ENCODE assay signal across 30 cellular contexts in the genomic region with DNA sequence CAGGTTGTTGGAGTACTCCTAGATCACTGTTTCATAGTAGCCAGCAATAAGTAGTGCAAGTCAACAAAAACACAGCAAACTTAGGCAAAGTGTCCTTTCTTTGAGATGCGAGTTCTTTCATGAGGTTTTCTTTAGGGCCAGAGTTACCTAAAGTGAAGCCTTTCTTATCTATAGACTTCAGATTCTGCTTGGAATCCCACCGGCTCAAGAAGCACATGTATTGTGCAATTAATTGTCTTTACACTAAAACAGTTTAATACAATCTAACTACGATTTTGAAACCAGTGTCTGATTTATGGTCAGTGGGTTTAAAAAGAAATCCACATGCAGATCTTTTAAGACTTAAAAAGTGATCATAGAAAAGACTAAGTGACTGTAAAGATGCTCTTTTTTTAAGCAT. TPM values are rescaled to one million over a fixed set of nuclear protein-coding genes. Genes with fewer than 3 reads are reported as not detected.
DNase-seq lines count a peak whose midpoint lies in the region; ATAC-seq, FAIRE-seq and TF ChIP-seq lines count a peak whose summit lies in the region.
"Had no signal": no experiment of that assay in that cellular context is flagged by ENCODE, and none has a peak within 500 bp of the region (broad histone marks: within the 10 kb centered on the region; RNA-seq: fewer than 3 reads in every experiment).

No MANE protein-coding gene starts in this region.

- H3K79me2 ChIP-seq in Loucy (ENCODE audit: insufficient read depth, low read length) = peaks cover 82% of the 10 kb centered on the region
- H3K79me2 ChIP-seq in K562 (ENCODE audit: control insufficient read depth, insufficient read depth, low read length) = peaks cover 56% of the 10 kb centered on the region
- H3K79me2 ChIP-seq in neural cell (replicated peaks; ENCODE audit: insufficient read depth, low read length) = peaks cover 13% of the 10 kb centered on the region

- H3K4me3 ChIP-seq in Loucy (ENCODE audit: low read length, poor library complexity, severe bottlenecking) (peak overlapping the region; percentile 78), K562 (no peak overlapping the region), neural cell (ENCODE audit: low read length) (peak overlapping the region; percentile 84)
- H3K4me3 ChIP-seq: GM23338, heart right ventricle, skin epidermis, thyroid gland had no signal

- no peak for ATAC-seq in K562
- ATAC-seq in HG03378 (IDR thresholded peaks at IDR 0.05; ENCODE audit: unreplicated experiment) = no peak
- ATAC-seq: esophagus mucosa, GM23338, heart right ventricle, left cardiac atrium had no signal

- H3K9ac ChIP-seq in Loucy (ENCODE audit: low read depth, low read length, poor library complexity, severe bottlenecking) (no peak overlapping the region), K562 (ENCODE audit: insufficient read depth in 1 of 2, low read depth in 2 of 2, low read length in 2 of 2) (no peak overlapping the region), neural cell (ENCODE audit: low read length) (no peak overlapping the region)

- intact Hi-C loops in activated CD4-positive, alpha-beta T cell treated with anti-CD3 and anti-CD28 coated beads, Interleukin-2, amount 10 ng/mL, durations not matched to agents 24 days and 14 days (cut with micrococcal nuclease) = loop anchor here (10.0 kb wide), 2 partner anchors 373 to 587 kb away; partner anchors contain the start of gene ZMAT2
- intact Hi-C loops in K562 (cut with micrococcal nuclease) = loop anchor here (10.0 kb wide), 2 partner anchors 597 to 1497 kb away; partner anchors contain the start of gene DIAPH1

- H3K27me3 Mint-ChIP-seq in activated CD4-positive, alpha-beta T cell treated with anti-CD3 and anti-CD28 coated beads, Interleukin-2, amount 10 ng/mL, durations not matched to agents 24 days and 14 days = peaks cover 9% of the 10 kb centered on the region
- H3K27me3 Mint-ChIP-seq: activated T-cell treated with anti-CD3 and anti-CD28 coated beads, Interleukin-2, amount 50 U/mL, for 24 hours; CD4-positive, alpha-beta memory T cell; IgD-negative memory B cell had no signal

- no peak overlapping the region for H3K27ac Mint-ChIP-seq in activated CD4-positive, alpha-beta T cell treated with anti-CD3 and anti-CD28 coated beads, Interleukin-2, amount 10 ng/mL, durations not matched to agents 24 days and 14 days
- H3K27ac Mint-ChIP-seq: activated T-cell treated with anti-CD3 and anti-CD28 coated beads, Interleukin-2, amount 50 U/mL, for 24 hours; endodermal cell; GM23338; T-helper 2 cell treated with Interferon-gamma antibody and Interleukin-4, amounts not matched to agents 5 μg/mL and 100 μg/mL, for 36 hours had no signal

- BruUV-seq in K562 (replicated peaks; lab: Mats Ljungman, UMichigan) = no TSS peak

- in situ Hi-C loops in K562 (cut with MboI) = no loop called here

- no peaks in the 10 kb centered on the region for H3K9me3 Mint-ChIP-seq in activated CD4-positive, alpha-beta T cell treated with anti-CD3 and anti-CD28 coated beads, Interleukin-2, amount 10 ng/mL, durations not matched to agents 24 days and 14 days
- H3K9me3 Mint-ChIP-seq: activated T-cell treated with anti-CD3 and anti-CD28 coated beads, Interleukin-2, amount 50 U/mL, for 24 hours; CD4-positive, alpha-beta memory T cell; endodermal cell; GM23338; IgD-negative memory B cell; T-helper 2 cell treated with Interferon-gamma antibody and Interleukin-4, amounts not matched to agents 5 μg/mL and 100 μg/mL, for 36 hours had no signal

- H3K36me3 ChIP-seq in Loucy (ENCODE audit: insufficient read depth, low read length) (no peaks in the 10 kb centered on the region), K562 (ENCODE audit: control insufficient read depth, insufficient read depth, low read length) (no peaks in the 10 kb centered on the region; the same call in 2 of the 3 replicates), neural cell (ENCODE audit: insufficient read depth, low read length) (no peaks in the 10 kb centered on the region)
- H3K36me3 ChIP-seq: cardiac muscle cell, heart right ventricle, stomach, thyroid gland had no signal

- H4K20me1 ChIP-seq in Loucy (ENCODE audit: insufficient read depth, low read length, poor library complexity, severe bottlenecking) = peaks cover 40% of the 10 kb centered on the region
- peaks cover under 1% of the 10 kb centered on the region; the same call in 1 of the 2 replicates for H4K20me1 ChIP-seq in K562 (replicated peaks; ENCODE audit: control insufficient read depth, insufficient read depth, low read length)
- H4K20me1 ChIP-seq in neural cell (ENCODE audit: insufficient read depth) = no peaks in the 10 kb centered on the region

- no peak for TF ChIP-seq POLR2A in K562 (conservative IDR thresholded peaks at IDR 0.05)

- H3K4me2 ChIP-seq in Loucy (ENCODE audit: low read depth, low read length, poor library complexity, severe bottlenecking) = peak overlapping the region; percentile 38
- H3K4me2 ChIP-seq in K562 (ENCODE audit: insufficient read depth, low read length) = no peak overlapping the region; the same call in 1 of the 2 replicates
- no peak overlapping the region for H3K4me2 ChIP-seq in neural cell (ENCODE audit: low read length)

- TF ChIP-seq EP300 in K562 (IDR thresholded peaks at IDR 0.05; ENCODE audit: low read length) (no peak), neural cell (conservative IDR thresholded peaks at IDR 0.05; ENCODE audit: poor library complexity, severe bottlenecking) (no peak)

- peaks cover 13% of the 10 kb centered on the region for H3K36me3 Mint-ChIP-seq in activated CD4-positive, alpha-beta T cell treated with anti-CD3 and anti-CD28 coated beads, Interleukin-2, amount 10 ng/mL, durations not matched to agents 24 days and 14 days (ENCODE audit: low read depth)

- CTCF ChIA-PET in K562 (lab: Yijun Ruan, JAX; ENCODE audit: low intra/inter-chr PET ratio) = no interaction called here

- no peak for TF ChIP-seq CTCF in Loucy (conservative IDR thresholded peaks at IDR 0.05; ENCODE audit: low read length)
- no peak for TF ChIP-seq CTCF in K562 (IDR thresholded peaks at IDR 0.05 in 2 of 3, conservative IDR thresholded peaks at IDR 0.05 in 1 of 3; ENCODE audit: insufficient read depth in 2 of 3, low read depth in 1 of 3, low read length in 3 of 3)
- TF ChIP-seq CTCF in neural cell (IDR thresholded peaks at IDR 0.05; ENCODE audit: poor library complexity, severe bottlenecking) = no peak

- no peaks in the 10 kb centered on the region for H3K9me3 ChIP-seq in Loucy (ENCODE audit: insufficient read depth, low read depth, low read length)
- H3K9me3 ChIP-seq in K562 (replicated peaks; ENCODE audit: control insufficient read depth, insufficient read depth, low read depth, low read length) = no peaks in the 10 kb centered on the region
- H3K9me3 ChIP-seq in neural cell (ENCODE audit: low read length) = no peaks in the 10 kb centered on the region
- H3K9me3 ChIP-seq: heart right ventricle, stomach, thyroid gland had no signal

- H3K4me3 Mint-ChIP-seq in activated CD4-positive, alpha-beta T cell treated with anti-CD3 and anti-CD28 coated beads, Interleukin-2, amount 10 ng/mL, durations not matched to agents 24 days and 14 days = peak overlapping the region; percentile 26
- H3K4me3 Mint-ChIP-seq: endodermal cell had no signal

- FAIRE-seq in K562 (lab: Jason Lieb, UNC) = no peak

- H3K27ac ChIP-seq in K562 (ENCODE audit: extremely low read depth, low read depth, low read length) = no peak overlapping the region
- no peak overlapping the region for H3K27ac ChIP-seq in neural cell (ENCODE audit: low read length)
- H3K27ac ChIP-seq: cardiac muscle cell, skin epidermis had no signal

- H3K27me3 ChIP-seq in Loucy (ENCODE audit: insufficient read depth, low read length, poor library complexity, severe bottlenecking) = no peaks in the 10 kb centered on the region
- no peaks in the 10 kb centered on the region for H3K27me3 ChIP-seq in K562 (ENCODE audit: control insufficient read depth in 2 of 2, insufficient read depth in 2 of 2, low read length in 2 of 2)
- peaks cover 29% of the 10 kb centered on the region for H3K27me3 ChIP-seq in neural cell (ENCODE audit: insufficient read depth, low read depth, low read length)
- H3K27me3 ChIP-seq: heart right ventricle, stomach, thyroid gland had no signal

- H3F3A ChIP-seq in Loucy (ENCODE audit: low read depth) (no peaks in the 10 kb centered on the region), neural cell (ENCODE audit: insufficient read depth, low read length, poor library complexity, severe bottlenecking) (no peaks in the 10 kb centered on the region)

- H3K9me2 ChIP-seq in Loucy (replicated peaks; ENCODE audit: low read depth, low read length) = no peaks in the 10 kb centered on the region
- H3K9me2 ChIP-seq in neural cell (ENCODE audit: insufficient read depth, low read length) = no peaks in the 10 kb centered on the region

- H2AFZ ChIP-seq in Loucy (ENCODE audit: low read length) = no peak overlapping the region
- no peak overlapping the region for H2AFZ ChIP-seq in K562 (ENCODE audit: low read depth, low read length)
- H2AFZ ChIP-seq in neural cell (ENCODE audit: low read depth, low read length) = no peak overlapping the region
- H2AFZ ChIP-seq: GM23338 had no signal

- no peaks in the 10 kb centered on the region for H3K9me1 ChIP-seq in K562 (ENCODE audit: control insufficient read depth, insufficient read depth, low read length)

- POLR2A ChIA-PET in K562 (lab: Yijun Ruan, JAX) = interaction anchor here (1.1 to 1.5 kb wide), 2 partner anchors 13 to 53 kb away, joined by 3 read pairs; no protein-coding TSS in a partner anchor

- peak; percentile 25 for DNase-seq in activated CD4-positive, alpha-beta T cell treated with anti-CD3 and anti-CD28 coated beads, Interleukin-2, amount 10 ng/mL, durations not matched to agents 24 days and 14 days
- DNase-seq in activated CD4-positive, alpha-beta T cell treated with anti-CD3 and anti-CD28 coated beads for 1 hour = no peak
- DNase-seq in K562 (ENCODE audit: extremely low read depth in 1 of 4, low spot score in 3 of 4) = no peak
- no peak for DNase-seq in activated naive CD4-positive, alpha-beta T cell (lab: John Stamatoyannopoulos, UW)
- no peak for DNase-seq in activated T-cell treated with anti-CD3 and anti-CD28 coated beads for 4 hours
- DNase-seq: 8988T; activated CD4-positive, alpha-beta T cell treated with anti-CD3 and anti-CD28 coated beads for 4 hours; activated CD8-positive, alpha-beta memory T cell treated with anti-CD3 and anti-CD28 coated beads for 24 hours; activated naive CD4-positive, alpha-beta T cell treated with anti-CD3 and anti-CD28 coated beads, Interleukin-2, amount 50 U/mL, for 16 hours; activated T-cell treated with anti-CD3 and anti-CD28 coated beads, Interleukin-2, amount 50 U/mL, for 24 hours; CD4-positive, alpha-beta memory T cell; cortex of kidney; endodermal cell; foreskin fibroblast; heart right ventricle; left cardiac atrium; NCI-H1105 treated with DMSO at 0.1 percent for 48 hours; NCI-H2081 treated with DMSO at 0.1 percent for 48 hours; NCI-H748 treated with DMSO at 0.1 percent for 48 hours; stomach; thyroid gland had no signal

- TF ChIP-seq RAD21 in K562 (CRISPR knock-in tag; conservative IDR thresholded peaks at IDR 0.05 in 1 of 2, IDR thresholded peaks at IDR 0.05 in 1 of 2) (no peak), neural cell (conservative IDR thresholded peaks at IDR 0.05) (no peak)

- H3K4me1 Mint-ChIP-seq in activated CD4-positive, alpha-beta T cell treated with anti-CD3 and anti-CD28 coated beads, Interleukin-2, amount 10 ng/mL, durations not matched to agents 24 days and 14 days = peaks cover 38% of the 10 kb centered on the region

- H3K4me1 ChIP-seq in Loucy (ENCODE audit: insufficient read depth, low read length, poor library complexity, severe bottlenecking) = peaks cover 30% of the 10 kb centered on the region
- peaks cover 12 to 23% of the 10 kb centered on the region in 2 experiments for H3K4me1 ChIP-seq in K562 (replicated peaks in 1 of 2; ENCODE audit: control insufficient read depth in 2 of 2, insufficient read depth in 2 of 2, low read length in 2 of 2)

- WGBS in K562 (ENCODE audit: insufficient coverage, low coverage, missing lambda C conversion rate) = 8% methylated on average over 3 of the region's 3 CpGs

RNA-seq across cellular contexts. Expression of gene PURA, which starts 3.6 kb away (rescaled TPM):
- total RNA-seq in activated CD4-positive, alpha-beta T cell treated with anti-CD3 and anti-CD28 coated beads, Interleukin-2, amount 10 ng/mL, durations not matched to agents 24 days and 14 days = 11.1 and 12.0 TPM in 2 replicates
- total RNA-seq in K562 (2011; cell fraction: chromatin; rRNA removed; ENCODE audit: low replicate concordance) = 3.0 and 12.0 TPM in 2 replicates
- 3.2 and 4.1 TPM in 2 replicates for total RNA-seq in K562 (2011; cell fraction: nucleolus; rRNA removed)
- 7.8 and 14.4 TPM in 2 replicates for total RNA-seq in K562 (2011; cell fraction: nucleoplasm; rRNA removed)
- total RNA-seq in K562 (2014; rRNA removed) = 10.7 and 13.8 TPM in 2 replicates
- total RNA-seq in K562 (2014; rRNA removed; fragmentation: Illumina TruSeq; extraction: Trizol) = 5.5 and 6.0 TPM in 2 replicates
- 5.4 and 6.7 TPM in 2 replicates for total RNA-seq in K562 (2015; rRNA removed; fragmentation: Illumina TruSeq; extraction: Trizol)
- total RNA-seq in K562 (2021) = 10.6 and 11.1 TPM in 2 replicates
- polyA plus RNA-seq in K562 (2011; rRNA removed) = 3.7 and 4.2 TPM in 2 replicates
- 1.4 and 2.0 TPM in 2 replicates for polyA plus RNA-seq in K562 (2011; cell fraction: cytosol; rRNA removed)
- polyA plus RNA-seq in K562 (2011; cell fraction: nucleus; rRNA removed) = 3.7 and 4.1 TPM in 2 replicates
- 4.9 and 5.4 TPM in 2 replicates for polyA plus RNA-seq in K562 (2012)
- polyA plus RNA-seq in K562 (2014; fragmentation: Illumina TruSeq; extraction: Trizol) = 4.7 and 5.6 TPM in 2 replicates
- polyA plus RNA-seq in K562 (2014; fragmentation: Nextera tagmentation; extraction: Ambion mirVana) = 1 to 10 TPM; 3.2 to 4.2 TPM
- 3.9 and 4.7 TPM in 2 replicates for polyA plus RNA-seq in K562 (2014; rRNA removed)
- 5.7 and 8.2 TPM in 2 replicates for polyA minus RNA-seq in K562 (2011; rRNA and poly(A)+ RNA removed)
- polyA minus RNA-seq in K562 (2011; cell fraction: cytosol; rRNA and poly(A)+ RNA removed) = 5.3 and 5.8 TPM in 2 replicates
- 6.5 and 12.2 TPM in 2 replicates for polyA minus RNA-seq in K562 (2011; cell fraction: nucleus; rRNA and poly(A)+ RNA removed)
- polyA plus RNA-seq in neural cell = 2.2 and 2.3 TPM in 2 replicates
- 6.3 and 8.3 TPM in 2 replicates for polyA minus RNA-seq in neural cell

RNA-seq across cellular contexts. Expression of gene IGIP, which starts 8.2 kb away (rescaled TPM):
- 2.8 TPM in 2 replicates for total RNA-seq in activated CD4-positive, alpha-beta T cell treated with anti-CD3 and anti-CD28 coated beads, Interleukin-2, amount 10 ng/mL, durations not matched to agents 24 days and 14 days
- total RNA-seq in K562 (2011; cell fraction: chromatin; rRNA removed; ENCODE audit: low replicate concordance) = 1.4 and 5.9 TPM in 2 replicates
- total RNA-seq in K562 (2011; cell fraction: nucleolus; rRNA removed) = 0.67 and 1.2 TPM in 2 replicates
- total RNA-seq in K562 (2011; cell fraction: nucleoplasm; rRNA removed) = 3.4 and 9.5 TPM in 2 replicates
- total RNA-seq in K562 (2014; rRNA removed) (0.73 and 1.3 TPM in 2 replicates), K562 (2014; rRNA removed; fragmentation: Illumina TruSeq; extraction: Trizol) (1.4 and 1.5 TPM in 2 replicates), K562 (2015; rRNA removed; fragmentation: Illumina TruSeq; extraction: Trizol) (1.4 and 1.6 TPM in 2 replicates), K562 (2021) (1.1 and 1.2 TPM in 2 replicates)
- polyA plus RNA-seq in K562 (2011; rRNA removed) (1.0 and 1.2 TPM in 2 replicates), K562 (2014; fragmentation: Illumina TruSeq; extraction: Trizol) (0.96 and 1.5 TPM in 2 replicates), K562 (2014; fragmentation: Nextera tagmentation; extraction: Ambion mirVana) (under 1 TPM; 0.52 to 0.69 TPM), K562 (2014; rRNA removed) (0.91 and 1.1 TPM in 2 replicates), neural cell (2.9 and 4.4 TPM in 2 replicates)
- polyA plus RNA-seq in K562 (2011; cell fraction: cytosol; rRNA removed) = 0.19 and 0.86 TPM in 2 replicates
- polyA plus RNA-seq in K562 (2011; cell fraction: nucleus; rRNA removed) = 2.3 and 4.8 TPM in 2 replicates
- polyA plus RNA-seq in K562 (2012) = 1.1 and 2.3 TPM in 2 replicates
- 1.4 and 2.2 TPM in 2 replicates for polyA minus RNA-seq in K562 (2011; rRNA and poly(A)+ RNA removed)
- 0.57 and 0.64 TPM in 2 replicates for polyA minus RNA-seq in K562 (2011; cell fraction: cytosol; rRNA and poly(A)+ RNA removed)
- polyA minus RNA-seq in K562 (2011; cell fraction: nucleus; rRNA and poly(A)+ RNA removed) = 1.3 and 3.1 TPM in 2 replicates
- polyA minus RNA-seq in neural cell = 4.4 and 5.0 TPM in 2 replicates

RNA-seq across cellular contexts. Expression of gene CYSTM1, which starts 57.5 kb away (rescaled TPM):
- total RNA-seq in activated CD4-positive, alpha-beta T cell treated with anti-CD3 and anti-CD28 coated beads, Interleukin-2, amount 10 ng/mL, durations not matched to agents 24 days and 14 days = 17.2 and 17.3 TPM in 2 replicates
- 8.9 and 10.7 TPM in 2 replicates for total RNA-seq in K562 (2011; cell fraction: chromatin; rRNA removed; ENCODE audit: low replicate concordance)
- total RNA-seq in K562 (2011; cell fraction: nucleolus; rRNA removed) = 20.3 and 25.2 TPM in 2 replicates
- total RNA-seq in K562 (2011; cell fraction: nucleoplasm; rRNA removed) = 20.1 and 20.5 TPM in 2 replicates
- total RNA-seq in K562 (2014; rRNA removed) = 76.1 and 127 TPM in 2 replicates
- total RNA-seq in K562 (2014; rRNA removed; fragmentation: Illumina TruSeq; extraction: Trizol) = 66.6 and 94.6 TPM in 2 replicates
- 118 and 129 TPM in 2 replicates for total RNA-seq in K562 (2015; rRNA removed; fragmentation: Illumina TruSeq; extraction: Trizol)
- total RNA-seq in K562 (2021) = 76.2 and 86.6 TPM in 2 replicates
- 92.8 and 98.2 TPM in 2 replicates for polyA plus RNA-seq in K562 (2011; rRNA removed)
- polyA plus RNA-seq in K562 (2011; cell fraction: cytosol; rRNA removed) = 97.9 and 207 TPM in 2 replicates
- polyA plus RNA-seq in K562 (2011; cell fraction: nucleus; rRNA removed) = 39.9 and 50.7 TPM in 2 replicates
- 136 and 260 TPM in 2 replicates for polyA plus RNA-seq in K562 (2012)
- polyA plus RNA-seq in K562 (2014; fragmentation: Illumina TruSeq; extraction: Trizol) = 139 and 150 TPM in 2 replicates
- polyA plus RNA-seq in K562 (2014; fragmentation: Nextera tagmentation; extraction: Ambion mirVana) = 100 to 1,000 TPM; 363 to 422 TPM
- 108 and 126 TPM in 2 replicates for polyA plus RNA-seq in K562 (2014; rRNA removed)
- polyA minus RNA-seq in K562 (2011; rRNA and poly(A)+ RNA removed) = 31.6 and 43.3 TPM in 2 replicates
- 48.6 and 56.5 TPM in 2 replicates for polyA minus RNA-seq in K562 (2011; cell fraction: cytosol; rRNA and poly(A)+ RNA removed)
- 22.5 and 23.8 TPM in 2 replicates for polyA minus RNA-seq in K562 (2011; cell fraction: nucleus; rRNA and poly(A)+ RNA removed)
- polyA plus RNA-seq in neural cell = 6.6 and 12.8 TPM in 2 replicates
- polyA minus RNA-seq in neural cell = 3.1 and 5.4 TPM in 2 replicates
